In genomic region chr11:60706931-60707330, GRCh38 we compare ENCODE assay signal across 7 cellular contexts. TPM values are rescaled to one million over a fixed set of nuclear protein-coding genes. Genes with fewer than 3 reads are reported as not detected.
"Had no signal": no experiment of that assay in that cellular context is flagged by ENCODE, and none has a peak within 500 bp of the region (broad histone marks: within the 10 kb centered on the region; RNA-seq: fewer than 3 reads in every experiment).

No MANE protein-coding gene starts in this region.

- H3K4me3 ChIP-seq: K562 had no signal

- H3K36me3 Mint-ChIP-seq: IgD-negative memory B cell had no signal

- H3K27ac Mint-ChIP-seq: IgD-negative memory B cell had no signal

- H3K4me3 Mint-ChIP-seq: IgD-negative memory B cell had no signal

- H3K27ac ChIP-seq: HL-60 had no signal

- H3K9me3 Mint-ChIP-seq: IgD-negative memory B cell had no signal

- DNase-seq: IMR-90, KBM-7 had no signal

- ATAC-seq: HepG2, K562 had no signal

RNA-seq across cellular contexts. Expression of gene MS4A8, which starts 7.5 kb away (rescaled TPM):
- total RNA-seq: HepG2, HT1080, IMR-90, K562 had no signal
- polyA plus RNA-seq: HepG2, IgD-negative memory B cell, IMR-90, K562 had no signal

RNA-seq across cellular contexts. Expression of gene MS4A18, which starts 17.6 kb away (rescaled TPM):
- total RNA-seq: HepG2, HT1080, IMR-90, K562 had no signal
- polyA plus RNA-seq: HepG2, IgD-negative memory B cell, IMR-90, K562 had no signal

RNA-seq across cellular contexts. Expression of gene MS4A15, which starts 49.7 kb away (rescaled TPM):
- total RNA-seq: HepG2, HT1080, IMR-90, K562 had no signal
- polyA plus RNA-seq: HepG2, IgD-negative memory B cell, IMR-90, K562 had no signal
